ENCODE assay signal across 8 cellular contexts in genomic region chr19:56315076-56315828, GRCh38. TPM values are rescaled to one million over a fixed set of nuclear protein-coding genes. Genes with fewer than 3 reads are reported as not detected.
A peak's percentile ranks its signal among the peaks of the same experiment; 100 is the strongest.
DNase-seq lines count a peak whose midpoint lies in the region; ATAC-seq, FAIRE-seq and TF ChIP-seq lines count a peak whose summit lies in the region.

No MANE protein-coding gene starts in this region.

- no peak overlapping the region for H2BK20ac ChIP-seq in H1 (ENCODE audit: low read length)

- H2AK5ac ChIP-seq in H1 (ENCODE audit: low read depth, low read length), result no peak overlapping the region

- H2BK12ac ChIP-seq in H1 (ENCODE audit: low read depth, low read length), result peak overlapping the region; percentile 82; the same call in 1 of the 2 replicates

- CTCF ChIA-PET in activated CD8-positive, alpha-beta memory T cell treated with anti-CD3 and anti-CD28 coated beads, Interleukin-2, amount 10 ng/mL, durations not matched to agents 7 days and 5 days (lab: Charles Lee), result interaction anchor here (2.1 kb wide), 1 partner anchor 18 kb away, joined by 10 read pairs; no protein-coding TSS in a partner anchor
- CTCF ChIA-PET in H1 (lab: Charles Lee; ENCODE audit: partially characterized antibody), result interaction anchor here (0.6 to 2.7 kb wide), 4 partner anchors 34 to 662 kb away, joined by 3 to 10 read pairs (median 6); no protein-coding TSS in a partner anchor

- ATAC-seq in GM21381 (IDR thresholded peaks at IDR 0.05; ENCODE audit: unreplicated experiment) (peak; percentile 80), memory B cell (ENCODE audit: low read depth) (peak; percentile 70)
- ATAC-seq in activated CD8-positive, alpha-beta memory T cell treated with anti-CD3 and anti-CD28 coated beads, Interleukin-2, amount 10 ng/mL, durations not matched to agents 7 days and 5 days, result peak; percentile 85

- H3K4me1 ChIP-seq in H1 (replicated peaks in 1 of 4; ENCODE audit: control insufficient read depth in 3 of 4, insufficient read depth in 4 of 4, low read length in 3 of 4), result peaks cover 0 to 3% (median 1%) of the 10 kb centered on the region in 4 experiments; a peak in 2 of 7 replicates

- no peaks in the 10 kb centered on the region for H3K27me3 Mint-ChIP-seq in activated CD8-positive, alpha-beta memory T cell treated with anti-CD3 and anti-CD28 coated beads, Interleukin-2, amount 10 ng/mL, durations not matched to agents 7 days and 5 days
- no peaks in the 10 kb centered on the region for H3K27me3 Mint-ChIP-seq in memory B cell

- H3K36me3 Mint-ChIP-seq in activated CD8-positive, alpha-beta memory T cell treated with anti-CD3 and anti-CD28 coated beads, Interleukin-2, amount 10 ng/mL, durations not matched to agents 7 days and 5 days, result peaks cover 13% of the 10 kb centered on the region
- H3K36me3 Mint-ChIP-seq in memory B cell, result peaks cover 6% of the 10 kb centered on the region

- H3K9ac ChIP-seq in H1 (replicated peaks in 1 of 4; ENCODE audit: extremely low read depth in 1 of 4, low read depth in 3 of 4, low read length in 3 of 4), result peak overlapping the region in 3 of 4 experiments; percentile 87 to 95 (median 94); a peak in 6 of 7 replicates

- no peaks in the 10 kb centered on the region for H3K9me3 Mint-ChIP-seq in activated CD8-positive, alpha-beta memory T cell treated with anti-CD3 and anti-CD28 coated beads, Interleukin-2, amount 10 ng/mL, durations not matched to agents 7 days and 5 days (ENCODE audit: low read depth)
- no peaks in the 10 kb centered on the region for H3K9me3 Mint-ChIP-seq in memory B cell

- 0 out of 2 replicates have a peak overlapping the region, but pooled peaks have one; percentile 19 for H4K8ac ChIP-seq in H1 (ENCODE audit: extremely low read depth, insufficient read depth, low read length)

- no peaks in the 10 kb centered on the region for H3K79me1 ChIP-seq in H1 (ENCODE audit: low read depth, low read length)

- no peak overlapping the region for H3K4ac ChIP-seq in H1 (replicated peaks; ENCODE audit: insufficient read length, low read depth, low read length)

- peak overlapping the region; percentile 71 to 99 (median 90) for H3K4me3 ChIP-seq in H1 (ENCODE audit: extremely low read depth in 1 of 4, insufficient read depth in 2 of 4, low read depth in 3 of 4, low read length in 4 of 4)

- H2BK5ac ChIP-seq in H1 (ENCODE audit: low read depth, low read length), result peak overlapping the region; percentile 98

- WGBS in H1 (ENCODE audit: extremely low coverage in 1 of 2, insufficient coverage in 1 of 2, insufficient read length in 1 of 2, insufficient replicate concordance in 2 of 2, low coverage in 1 of 2, low lambda C conversion rate in 2 of 2, missing lambda C conversion rate in 1 of 2), 2 experiments, result 7% methylated on average over 37 of the region's 37 CpGs; no CpG with 5 or more reads in 1 of the 2 experiments

- TF ChIP-seq CTCF in H1 (IDR thresholded peaks at IDR 0.05; ENCODE audit: control extremely low read depth in 1 of 3, insufficient read depth in 1 of 3, low read depth in 1 of 3, low read length in 3 of 3), result no peak

- no peaks in the 10 kb centered on the region for H3K9me3 ChIP-seq in H1 (ENCODE audit: insufficient read depth in 2 of 2, low read depth in 1 of 2, low read length in 1 of 2)

- H4K91ac ChIP-seq in H1 (replicated peaks; ENCODE audit: insufficient read length, low read length), result peak overlapping the region; percentile 91

- no peak for TF ChIP-seq RAD21 in H1 (IDR thresholded peaks at IDR 0.05 in 1 of 2, conservative IDR thresholded peaks at IDR 0.05 in 1 of 2; ENCODE audit: low read depth in 2 of 2, low read length in 2 of 2)

- POLR2A ChIA-PET in H1 (lab: Charles Lee; ENCODE audit: partially characterized antibody), result interaction anchor here (0.6 to 1.4 kb wide), 2 partner anchors 10 to 780 kb away, joined by 3 to 5 read pairs; no protein-coding TSS in a partner anchor

- peak overlapping the region; percentile 98 for H2AFZ ChIP-seq in H1 (ENCODE audit: low read length)

- H3K14ac ChIP-seq in H1 (ENCODE audit: insufficient read length), result no peak overlapping the region

- H3K27ac Mint-ChIP-seq in activated CD8-positive, alpha-beta memory T cell treated with anti-CD3 and anti-CD28 coated beads, Interleukin-2, amount 10 ng/mL, durations not matched to agents 7 days and 5 days, result peak overlapping the region; percentile 99
- H3K27ac Mint-ChIP-seq in memory B cell, result peak overlapping the region; percentile 100

- H3K79me2 ChIP-seq in H1 (ENCODE audit: control insufficient read depth in 1 of 2, insufficient read depth in 2 of 2, low read length in 2 of 2), result no peaks in the 10 kb centered on the region

- no peaks in the 10 kb centered on the region for H4K20me1 ChIP-seq in H1 (replicated peaks in 1 of 2; ENCODE audit: control insufficient read depth in 1 of 2, insufficient read depth in 2 of 2, low read length in 2 of 2)

- peak overlapping the region; percentile 89 for H3K56ac ChIP-seq in H1 (replicated peaks; ENCODE audit: insufficient read length, low read depth, low read length)

- H3K4me1 Mint-ChIP-seq in activated CD8-positive, alpha-beta memory T cell treated with anti-CD3 and anti-CD28 coated beads, Interleukin-2, amount 10 ng/mL, durations not matched to agents 7 days and 5 days, result peaks cover 28% of the 10 kb centered on the region
- H3K4me1 Mint-ChIP-seq in memory B cell, result peaks cover 11% of the 10 kb centered on the region

- peak overlapping the region; percentile 87 to 91 for H3K4me2 ChIP-seq in H1 (ENCODE audit: insufficient read depth in 1 of 2, low read depth in 2 of 2, low read length in 2 of 2)

- H3K23me2 ChIP-seq in H1 (ENCODE audit: low read depth, low read length), result no peaks in the 10 kb centered on the region; the same call in 1 of the 2 replicates

- H4K5ac ChIP-seq in H1 (ENCODE audit: insufficient read length, low read depth, low read length), result peak overlapping the region; percentile 93

- no peak overlapping the region for H2BK15ac ChIP-seq in H1 (ENCODE audit: low read length)

- no peak for TF ChIP-seq EP300 in H1 (IDR thresholded peaks at IDR 0.05; ENCODE audit: borderline replicate concordance in 1 of 2, low read depth in 2 of 2, low read length in 2 of 2)

- DNase-seq in COR-L47 (lab: John Stamatoyannopoulos, UW), result peak; percentile 96
- peak; percentile 97 for DNase-seq in HTR-8/SVneo (ENCODE audit: insufficient read length, low spot score)
- peak; percentile 97 for DNase-seq in NOMO-1 treated with DMSO at 0.1 percent for 48 hours (lab: John Stamatoyannopoulos, UW; ENCODE audit: unreplicated experiment)
- DNase-seq in activated CD8-positive, alpha-beta memory T cell treated with anti-CD3 and anti-CD28 coated beads, Interleukin-2, amount 10 ng/mL, durations not matched to agents 7 days and 5 days, result peak; percentile 95
- peak; percentile 81 to 88 for DNase-seq in H1 (ENCODE audit: low read depth in 1 of 2, low spot score in 2 of 2)
- peak; percentile 74 to 82 for DNase-seq in memory B cell (ENCODE audit: low spot score in 2 of 2)
- DNase-seq in stimulated activated CD8-positive, alpha-beta memory T cell treated with anti-CD3 and anti-CD28 coated beads, Interleukin-12 subunit alpha, Interleukin-12 subunit beta, amount 100 ng/mL, for 1 hour (ENCODE audit: low read depth), result peak; percentile 83

- FAIRE-seq in HTR-8/SVneo (lab: Jason Lieb, UNC) (peak; percentile 79), H1 (lab: Jason Lieb, UNC) (peak; percentile 79)

- H2BK120ac ChIP-seq in H1 (replicated peaks; ENCODE audit: low read depth, low read length), result no peak overlapping the region

- H3K36me3 ChIP-seq in H1 (ENCODE audit: control insufficient read depth in 2 of 4, insufficient read depth in 4 of 4, low read length in 3 of 4), result no peaks in the 10 kb centered on the region

- no peaks in the 10 kb centered on the region for H3K27me3 ChIP-seq in H1 (replicated peaks in 1 of 4; ENCODE audit: control insufficient read depth in 3 of 4, extremely low read depth in 1 of 4, insufficient read depth in 3 of 4, low read length in 3 of 4)

- TF ChIP-seq POLR2A in H1 (IDR thresholded peaks at IDR 0.05; ENCODE audit: control extremely low read depth in 1 of 2, low read depth in 2 of 2, low read length in 2 of 2), result no peak; a peak in 1 of 3 replicates

- peak overlapping the region; percentile 89 for H3K4me3 Mint-ChIP-seq in activated CD8-positive, alpha-beta memory T cell treated with anti-CD3 and anti-CD28 coated beads, Interleukin-2, amount 10 ng/mL, durations not matched to agents 7 days and 5 days
- peak overlapping the region; percentile 97 for H3K4me3 Mint-ChIP-seq in memory B cell

- peak overlapping the region; percentile 98 for H3K27ac ChIP-seq in H1 (ENCODE audit: low read depth, low read length)

- H3K18ac ChIP-seq in H1 (ENCODE audit: extremely low read depth, low read length), result peak overlapping the region; percentile 93

- no peak overlapping the region for H3K23ac ChIP-seq in H1 (ENCODE audit: insufficient read length)

TF ChIP-seq in H1, 55 proteins besides CTCF, POLR2A, EP300 and RAD21 (continues in another document):
- no peak for TF ChIP-seq CBX5 (IDR thresholded peaks at IDR 0.05; ENCODE audit: low read depth, low read length)
- no peak for TF ChIP-seq TCF12 (IDR thresholded peaks at IDR 0.05; ENCODE audit: low read depth, low read length)

RNA-seq across cellular contexts. Expression of gene ZSCAN5A, which starts 0.6 kb away (rescaled TPM):
- 1 to 10 TPM; 5.9 to 8.6 TPM for total RNA-seq in activated CD8-positive, alpha-beta memory T cell treated with anti-CD3 and anti-CD28 coated beads, Interleukin-2, amount 10 ng/mL, durations not matched to agents 7 days and 5 days
- 11.0 and 15.0 TPM in 2 replicates for total RNA-seq in H1 (2021; fragmentation: NEBNext Ultra II Directional; extraction: Animal tissue kit (Norgen Biotek cat#: 25700))
- polyA plus RNA-seq in H1 (2011; rRNA removed), result 8.6 and 12.4 TPM in 2 replicates
- polyA plus RNA-seq in H1 (2011; cell fraction: cytosol; rRNA removed), result 9.7 TPM
- 12.1 TPM for polyA plus RNA-seq in H1 (2011; cell fraction: nucleus; rRNA removed)
- polyA plus RNA-seq in H1 (2012, experiment 1 of 2), result 9.3 to 11.5 TPM (median 9.9 TPM) in 4 replicates
- polyA plus RNA-seq in H1 (2012, experiment 2 of 2), result 8.9 TPM
- 6.3 TPM for polyA plus RNA-seq in H1 (2013, experiment 1 of 2)
- polyA plus RNA-seq in H1 (2013, experiment 2 of 2), result 8.3 TPM
- 17.6 and 25.4 TPM in 2 replicates for polyA minus RNA-seq in H1 (2011; rRNA and poly(A)+ RNA removed)
- 5.2 TPM for polyA minus RNA-seq in H1 (2011; cell fraction: cytosol; rRNA and poly(A)+ RNA removed)
- polyA minus RNA-seq in H1 (2011; cell fraction: nucleus; rRNA and poly(A)+ RNA removed), result 25.3 TPM

RNA-seq across cellular contexts. Expression of gene EDDM13, which starts 42.7 kb away (rescaled TPM):
- under 1 TPM in 1 of 2 experiments, not detected in 1; 0.67 TPM for total RNA-seq in activated CD8-positive, alpha-beta memory T cell treated with anti-CD3 and anti-CD28 coated beads, Interleukin-2, amount 10 ng/mL, durations not matched to agents 7 days and 5 days
- total RNA-seq in H1 (2021; fragmentation: NEBNext Ultra II Directional; extraction: Animal tissue kit (Norgen Biotek cat#: 25700)), result not detected in 2 replicates
- polyA plus RNA-seq in H1 (2011; rRNA removed), result not detected in 2 replicates
- not detected for polyA plus RNA-seq in H1 (2011; cell fraction: cytosol; rRNA removed)
- polyA plus RNA-seq in H1 (2011; cell fraction: nucleus; rRNA removed), result not detected
- polyA plus RNA-seq in H1 (2012, experiment 1 of 2), result not detected in 4 replicates
- not detected for polyA plus RNA-seq in H1 (2012, experiment 2 of 2)
- polyA plus RNA-seq in H1 (2013, experiment 1 of 2), result not detected
- not detected for polyA plus RNA-seq in H1 (2013, experiment 2 of 2)
- not detected in 2 replicates for polyA minus RNA-seq in H1 (2011; rRNA and poly(A)+ RNA removed)
- not detected for polyA minus RNA-seq in H1 (2011; cell fraction: cytosol; rRNA and poly(A)+ RNA removed)
- polyA minus RNA-seq in H1 (2011; cell fraction: nucleus; rRNA and poly(A)+ RNA removed), result not detected

Comparison
In these comparisons a context has a peak if more than half of its experiments do, and no peak if none do; other contexts are left out.
1. Peak in every context shown above with its lines: DNase-seq, ATAC-seq, H3K4me3 ChIP-seq and H3K27ac ChIP-seq.